Comparison of ENCODE assay signal across 1 cellular context in genomic region chr15:88987951-88988671, GRCh38.
A peak's percentile ranks its signal among the peaks of the same experiment; 100 is the strongest.
TF ChIP-seq lines count a peak whose summit lies in the region.

No MANE protein-coding gene starts in this region.

TF ChIP-seq in K562, 482 proteins besides CTCF, POLR2A, EP300 and RAD21 (continued from another document and continues in another):
- TF ChIP-seq THAP12 (CRISPR knock-in tag; IDR thresholded peaks at IDR 0.05), result peak; percentile 28; the same call in 1 of the 2 replicates
- no peak for TF ChIP-seq ZFP1 (CRISPR knock-in tag; IDR thresholded peaks at IDR 0.05)
- TF ChIP-seq GABPB1 (CRISPR knock-in tag; IDR thresholded peaks at IDR 0.05), result no peak
- peak; percentile 54; the same call in 1 of the 2 replicates for TF ChIP-seq NFRKB (IDR thresholded peaks at IDR 0.05; ENCODE audit: low read depth)
- TF ChIP-seq, protein P1, sequence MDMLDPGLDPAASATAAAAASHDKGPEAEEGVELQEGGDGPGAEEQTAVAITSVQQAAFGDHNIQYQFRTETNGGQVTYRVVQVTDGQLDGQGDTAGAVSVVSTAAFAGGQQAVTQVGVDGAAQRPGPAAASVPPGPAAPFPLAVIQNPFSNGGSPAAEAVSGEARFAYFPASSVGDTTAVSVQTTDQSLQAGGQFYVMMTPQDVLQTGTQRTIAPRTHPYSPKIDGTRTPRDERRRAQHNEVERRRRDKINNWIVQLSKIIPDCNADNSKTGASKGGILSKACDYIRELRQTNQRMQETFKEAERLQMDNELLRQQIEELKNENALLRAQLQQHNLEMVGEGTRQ (CRISPR knock-in tag; IDR thresholded peaks at IDR 0.05), result no peak
- TF ChIP-seq LARP7 (IDR thresholded peaks at IDR 0.05), result no peak
- 0 out of 2 replicates have a peak, but pooled peaks have one; percentile 12 for TF ChIP-seq FOSL1 (tag; conservative IDR thresholded peaks at IDR 0.05)
- TF ChIP-seq NFE2 (IDR thresholded peaks at IDR 0.05; ENCODE audit: low read depth), result no peak
- TF ChIP-seq VEZF1 (CRISPR knock-in tag; IDR thresholded peaks at IDR 0.05), result 0 out of 2 replicates have a peak, but pooled peaks have one; percentile 14
- TF ChIP-seq HDAC2 (IDR thresholded peaks at IDR 0.05), result peak; percentile 33; the same call in 1 of the 2 replicates
- TF ChIP-seq NUFIP1 (IDR thresholded peaks at IDR 0.05; ENCODE audit: partially characterized antibody), result no peak
- TF ChIP-seq MNT (conservative IDR thresholded peaks at IDR 0.05), result peak in 1 of 2 experiments; percentile 10; a peak in 1 of 4 replicates
- TF ChIP-seq ZNF124 (CRISPR knock-in tag; IDR thresholded peaks at IDR 0.05), result no peak
- TF ChIP-seq NCOR1 (IDR thresholded peaks at IDR 0.05), result peak; percentile 60
- TF ChIP-seq TCF15 (CRISPR knock-in tag; IDR thresholded peaks at IDR 0.05), result no peak
- TF ChIP-seq RCOR1 (IDR thresholded peaks at IDR 0.05; ENCODE audit: borderline replicate concordance in 1 of 2, low read depth in 2 of 2, low read length in 2 of 2), result 0 out of 4 replicates have a peak, but pooled peaks of 1 of the 2 experiments have one; percentile 20
- peak; percentile 6; the same call in 1 of the 2 replicates for TF ChIP-seq CXXC5 (CRISPR knock-in tag; IDR thresholded peaks at IDR 0.05)
- no peak for TF ChIP-seq MEIS2 (IDR thresholded peaks at IDR 0.05; ENCODE audit: partially characterized antibody)
- TF ChIP-seq ZNF395 (CRISPR knock-in tag; IDR thresholded peaks at IDR 0.05), result no peak
- TF ChIP-seq, protein P2, sequence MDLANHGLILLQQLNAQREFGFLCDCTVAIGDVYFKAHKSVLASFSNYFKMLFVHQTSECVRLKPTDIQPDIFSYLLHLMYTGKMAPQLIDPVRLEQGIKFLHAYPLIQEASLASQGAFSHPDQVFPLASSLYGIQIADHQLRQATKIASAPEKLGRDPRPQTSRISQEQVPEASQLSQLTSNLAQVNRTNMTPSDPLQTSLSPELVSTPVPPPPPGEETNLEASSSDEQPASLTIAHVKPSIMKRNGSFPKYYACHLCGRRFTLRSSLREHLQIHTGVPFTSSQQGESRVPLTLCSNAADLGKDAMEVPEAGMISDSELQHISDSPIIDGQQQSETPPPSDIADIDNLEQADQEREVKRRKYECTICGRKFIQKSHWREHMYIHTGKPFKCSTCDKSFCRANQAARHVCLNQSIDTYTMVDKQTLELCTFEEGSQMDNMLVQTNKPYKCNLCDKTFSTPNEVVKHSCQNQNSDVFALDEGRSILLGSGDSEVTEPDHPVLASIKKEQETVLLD (IDR thresholded peaks at IDR 0.05), result peak; percentile 58; the same call in 1 of the 2 replicates
- no peak for TF ChIP-seq PYGO2 (tag; IDR thresholded peaks at IDR 0.05)
- no peak for TF ChIP-seq MEF2D (tag; conservative IDR thresholded peaks at IDR 0.05; ENCODE audit: low read depth)
- no peak for TF ChIP-seq SRSF7 (optimal IDR thresholded peaks at IDR 0.05; ENCODE audit: low read depth, low read length)
- no peak for TF ChIP-seq ZNF217 (CRISPR knock-in tag; IDR thresholded peaks at IDR 0.05)
- no peak for TF ChIP-seq ZBTB1 (CRISPR knock-in tag; IDR thresholded peaks at IDR 0.05; ENCODE audit: borderline replicate concordance, low read depth)
- peak; percentile 5 for TF ChIP-seq TAF1 (IDR thresholded peaks at IDR 0.05; ENCODE audit: control insufficient read depth, extremely low read depth, insufficient read depth, low read length, severe bottlenecking)
- TF ChIP-seq NR1H2 (CRISPR knock-in tag; IDR thresholded peaks at IDR 0.05), result no peak
- TF ChIP-seq BRD4 (IDR thresholded peaks at IDR 0.05), result no peak
- TF ChIP-seq, protein P3, sequence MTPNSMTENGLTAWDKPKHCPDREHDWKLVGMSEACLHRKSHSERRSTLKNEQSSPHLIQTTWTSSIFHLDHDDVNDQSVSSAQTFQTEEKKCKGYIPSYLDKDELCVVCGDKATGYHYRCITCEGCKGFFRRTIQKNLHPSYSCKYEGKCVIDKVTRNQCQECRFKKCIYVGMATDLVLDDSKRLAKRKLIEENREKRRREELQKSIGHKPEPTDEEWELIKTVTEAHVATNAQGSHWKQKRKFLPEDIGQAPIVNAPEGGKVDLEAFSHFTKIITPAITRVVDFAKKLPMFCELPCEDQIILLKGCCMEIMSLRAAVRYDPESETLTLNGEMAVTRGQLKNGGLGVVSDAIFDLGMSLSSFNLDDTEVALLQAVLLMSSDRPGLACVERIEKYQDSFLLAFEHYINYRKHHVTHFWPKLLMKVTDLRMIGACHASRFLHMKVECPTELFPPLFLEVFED (CRISPR knock-in tag; conservative IDR thresholded peaks at IDR 0.05), result no peak
- TF ChIP-seq FOXJ3 (CRISPR knock-in tag; IDR thresholded peaks at IDR 0.05), result no peak
- no peak for TF ChIP-seq POLR2G (IDR thresholded peaks at IDR 0.05; ENCODE audit: low read depth, low read length)
- TF ChIP-seq NCOA4 (IDR thresholded peaks at IDR 0.05; ENCODE audit: partially characterized antibody), result no peak
- peak; percentile 67; the same call in 1 of the 2 replicates for TF ChIP-seq GATAD2A (IDR thresholded peaks at IDR 0.05)
- TF ChIP-seq, protein P4, sequence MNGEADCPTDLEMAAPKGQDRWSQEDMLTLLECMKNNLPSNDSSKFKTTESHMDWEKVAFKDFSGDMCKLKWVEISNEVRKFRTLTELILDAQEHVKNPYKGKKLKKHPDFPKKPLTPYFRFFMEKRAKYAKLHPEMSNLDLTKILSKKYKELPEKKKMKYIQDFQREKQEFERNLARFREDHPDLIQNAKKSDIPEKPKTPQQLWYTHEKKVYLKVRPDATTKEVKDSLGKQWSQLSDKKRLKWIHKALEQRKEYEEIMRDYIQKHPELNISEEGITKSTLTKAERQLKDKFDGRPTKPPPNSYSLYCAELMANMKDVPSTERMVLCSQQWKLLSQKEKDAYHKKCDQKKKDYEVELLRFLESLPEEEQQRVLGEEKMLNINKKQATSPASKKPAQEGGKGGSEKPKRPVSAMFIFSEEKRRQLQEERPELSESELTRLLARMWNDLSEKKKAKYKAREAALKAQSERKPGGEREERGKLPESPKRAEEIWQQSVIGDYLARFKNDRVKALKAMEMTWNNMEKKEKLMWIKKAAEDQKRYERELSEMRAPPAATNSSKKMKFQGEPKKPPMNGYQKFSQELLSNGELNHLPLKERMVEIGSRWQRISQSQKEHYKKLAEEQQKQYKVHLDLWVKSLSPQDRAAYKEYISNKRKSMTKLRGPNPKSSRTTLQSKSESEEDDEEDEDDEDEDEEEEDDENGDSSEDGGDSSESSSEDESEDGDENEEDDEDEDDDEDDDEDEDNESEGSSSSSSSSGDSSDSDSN (IDR thresholded peaks at IDR 0.05; ENCODE audit: borderline replicate concordance in 1 of 2, low read depth in 2 of 2, low read length in 2 of 2), result 0 out of 4 replicates have a peak, but pooled peaks of 1 of the 2 experiments have one; percentile 29
- no peak for TF ChIP-seq THRA (IDR thresholded peaks at IDR 0.05)
- no peak for TF ChIP-seq KLF6 (CRISPR knock-in tag; IDR thresholded peaks at IDR 0.05; ENCODE audit: borderline replicate concordance)
- TF ChIP-seq, protein P5, sequence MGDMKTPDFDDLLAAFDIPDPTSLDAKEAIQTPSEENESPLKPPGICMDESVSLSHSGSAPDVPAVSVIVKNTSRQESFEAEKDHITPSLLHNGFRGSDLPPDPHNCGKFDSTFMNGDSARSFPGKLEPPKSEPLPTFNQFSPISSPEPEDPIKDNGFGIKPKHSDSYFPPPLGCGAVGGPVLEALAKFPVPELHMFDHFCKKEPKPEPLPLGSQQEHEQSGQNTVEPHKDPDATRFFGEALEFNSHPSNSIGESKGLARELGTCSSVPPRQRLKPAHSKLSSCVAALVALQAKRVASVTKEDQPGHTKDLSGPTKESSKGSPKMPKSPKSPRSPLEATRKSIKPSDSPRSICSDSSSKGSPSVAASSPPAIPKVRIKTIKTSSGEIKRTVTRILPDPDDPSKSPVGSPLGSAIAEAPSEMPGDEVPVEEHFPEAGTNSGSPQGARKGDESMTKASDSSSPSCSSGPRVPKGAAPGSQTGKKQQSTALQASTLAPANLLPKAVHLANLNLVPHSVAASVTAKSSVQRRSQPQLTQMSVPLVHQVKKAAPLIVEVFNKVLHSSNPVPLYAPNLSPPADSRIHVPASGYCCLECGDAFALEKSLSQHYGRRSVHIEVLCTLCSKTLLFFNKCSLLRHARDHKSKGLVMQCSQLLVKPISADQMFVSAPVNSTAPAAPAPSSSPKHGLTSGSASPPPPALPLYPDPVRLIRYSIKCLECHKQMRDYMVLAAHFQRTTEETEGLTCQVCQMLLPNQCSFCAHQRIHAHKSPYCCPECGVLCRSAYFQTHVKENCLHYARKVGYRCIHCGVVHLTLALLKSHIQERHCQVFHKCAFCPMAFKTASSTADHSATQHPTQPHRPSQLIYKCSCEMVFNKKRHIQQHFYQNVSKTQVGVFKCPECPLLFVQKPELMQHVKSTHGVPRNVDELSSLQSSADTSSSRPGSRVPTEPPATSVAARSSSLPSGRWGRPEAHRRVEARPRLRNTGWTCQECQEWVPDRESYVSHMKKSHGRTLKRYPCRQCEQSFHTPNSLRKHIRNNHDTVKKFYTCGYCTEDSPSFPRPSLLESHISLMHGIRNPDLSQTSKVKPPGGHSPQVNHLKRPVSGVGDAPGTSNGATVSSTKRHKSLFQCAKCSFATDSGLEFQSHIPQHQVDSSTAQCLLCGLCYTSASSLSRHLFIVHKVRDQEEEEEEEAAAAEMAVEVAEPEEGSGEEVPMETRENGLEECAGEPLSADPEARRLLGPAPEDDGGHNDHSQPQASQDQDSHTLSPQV (IDR thresholded peaks at IDR 0.05), result peak; percentile 56
- no peak for TF ChIP-seq ETS1 (conservative IDR thresholded peaks at IDR 0.05; ENCODE audit: control insufficient read depth, low read depth, low read length)
- no peak for TF ChIP-seq ZNF347 (CRISPR knock-in tag; IDR thresholded peaks at IDR 0.05; ENCODE audit: low read depth)
- TF ChIP-seq ZNF316 (IDR thresholded peaks at IDR 0.05), result peak; percentile 84
- peak; percentile 75 for TF ChIP-seq SMARCA4 (IDR thresholded peaks at IDR 0.05)
